ENCODE assay signal across 18 cellular contexts in the genomic region with DNA sequence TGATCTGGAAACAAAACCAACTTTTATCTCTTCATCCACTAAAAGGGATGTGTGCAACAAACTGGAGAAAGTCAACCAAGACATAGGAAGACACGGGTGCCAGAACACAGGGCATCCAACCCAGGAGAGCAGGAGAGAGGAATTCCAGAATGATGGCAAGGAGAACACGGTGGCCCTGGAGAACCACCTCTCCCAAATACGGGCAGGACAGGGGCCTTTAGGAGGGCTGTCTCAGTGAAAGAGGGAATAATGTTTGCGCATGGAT.
DNase-seq lines count a peak whose midpoint lies in the region; ATAC-seq and TF ChIP-seq lines count a peak whose summit lies in the region.
"Had no signal": no experiment of that assay in that cellular context is flagged by ENCODE, and none has a peak within 500 bp of the region (broad histone marks: within the 10 kb centered on the region; RNA-seq: fewer than 3 reads in every experiment).

No MANE protein-coding gene starts in this region.

- no peaks in the 10 kb centered on the region for H4K20me1 ChIP-seq in hepatocyte (ENCODE audit: insufficient read depth, poor library complexity, severe bottlenecking)

- peaks cover 34 to 58% (median 48%) of the 10 kb centered on the region in 4 donors for H3K4me1 Mint-ChIP-seq in CD4-positive, alpha-beta memory T cell
- peaks cover 26% of the 10 kb centered on the region for H3K4me1 Mint-ChIP-seq in Calu3 (ENCODE audit: low read depth, unreplicated experiment)
- H3K4me1 Mint-ChIP-seq in activated CD8-positive, alpha-beta T cell treated with anti-CD3 and anti-CD28 coated beads, Interleukin-2, amount 10 ng/mL, durations not matched to agents 7 days and 5 days (ENCODE audit: low read depth), result peaks cover 72% of the 10 kb centered on the region

- peaks cover 0 to 5% (median 0%) of the 10 kb centered on the region in 8 donors for H3K9me3 Mint-ChIP-seq in CD4-positive, alpha-beta memory T cell
- no peaks in the 10 kb centered on the region for H3K9me3 Mint-ChIP-seq in Calu3 (ENCODE audit: low read depth, unreplicated experiment)
- no peaks in the 10 kb centered on the region for H3K9me3 Mint-ChIP-seq in activated CD8-positive, alpha-beta T cell treated with anti-CD3 and anti-CD28 coated beads, Interleukin-2, amount 10 ng/mL, durations not matched to agents 7 days and 5 days (ENCODE audit: insufficient read depth)
- H3K9me3 Mint-ChIP-seq: GM23338, T-cell had no signal

- no peak for DNase-seq in CD4-positive, alpha-beta memory T cell
- no peak for DNase-seq in Calu3
- no peak for DNase-seq in activated CD8-positive, alpha-beta T cell treated with anti-CD3 and anti-CD28 coated beads, Interleukin-2, amount 10 ng/mL, durations not matched to agents 7 days and 5 days
- no peak for DNase-seq in hepatocyte (ENCODE audit: low spot score)
- DNase-seq in NCI-H69 (lab: John Stamatoyannopoulos, UW), result no peak
- DNase-seq in 8988T, result no peak
- no peak for DNase-seq in mesenteric fat pad (ENCODE audit: low spot score)
- DNase-seq: AML-193; COR-L47; NCI-H1105 treated with DMSO at 0.1 percent for 48 hours; NCI-H524; Right ventricle myocardium superior; stimulated activated naive CD4-positive, alpha-beta T cell; transverse colon had no signal

- H3K27ac ChIP-seq in CD4-positive, alpha-beta memory T cell (ENCODE audit: low read depth, low read length), result no peak overlapping the region
- peak overlapping the region; percentile 77 for H3K27ac ChIP-seq in hepatocyte
- H3K27ac ChIP-seq: parathyroid adenoma had no signal

- no peaks in the 10 kb centered on the region for H3K9me3 ChIP-seq in CD4-positive, alpha-beta memory T cell (ENCODE audit: control insufficient read depth in 1 of 2, low read length in 2 of 2)
- no peaks in the 10 kb centered on the region for H3K9me3 ChIP-seq in hepatocyte (ENCODE audit: low read depth)
- H3K9me3 ChIP-seq: transverse colon had no signal

- no peaks in the 10 kb centered on the region for H3K79me2 ChIP-seq in hepatocyte
- H3K79me2 ChIP-seq: parathyroid adenoma had no signal

- no peaks in the 10 kb centered on the region for H3K36me3 Mint-ChIP-seq in CD4-positive, alpha-beta memory T cell
- peaks cover 5% of the 10 kb centered on the region for H3K36me3 Mint-ChIP-seq in Calu3 (ENCODE audit: insufficient read depth, unreplicated experiment)
- peaks cover 47% of the 10 kb centered on the region for H3K36me3 Mint-ChIP-seq in activated CD8-positive, alpha-beta T cell treated with anti-CD3 and anti-CD28 coated beads, Interleukin-2, amount 10 ng/mL, durations not matched to agents 7 days and 5 days (ENCODE audit: low read depth)
- H3K36me3 Mint-ChIP-seq: T-cell had no signal

- H3K4me2 ChIP-seq in hepatocyte, result no peak overlapping the region
- H3K4me2 ChIP-seq: GM23338 had no signal

- ATAC-seq in activated CD8-positive, alpha-beta T cell treated with anti-CD3 and anti-CD28 coated beads, Interleukin-2, amount 10 ng/mL, durations not matched to agents 7 days and 5 days, result no peak
- ATAC-seq: GM23338, sciatic nerve had no signal

- no peak for TF ChIP-seq CTCF in Calu3 (IDR thresholded peaks at IDR 0.05; ENCODE audit: unreplicated experiment)
- no peak for TF ChIP-seq CTCF in hepatocyte (IDR thresholded peaks at IDR 0.05; ENCODE audit: poor library complexity)

- CTCF ChIA-PET in CD4-positive, alpha-beta memory T cell (lab: Charles Lee; ENCODE audit: partially characterized antibody), result interaction anchor here (1.1 kb wide), 1 partner anchor 8 kb away, joined by 3 read pairs; no protein-coding TSS in a partner anchor
- CTCF ChIA-PET in Calu3 (lab: Charles Lee), result interaction anchor here (1.3 kb wide), 2 partner anchors 8 to 54 kb away, joined by 5 to 6 read pairs; no protein-coding TSS in a partner anchor
- CTCF ChIA-PET in activated CD8-positive, alpha-beta T cell treated with anti-CD3 and anti-CD28 coated beads, Interleukin-2, amount 10 ng/mL, durations not matched to agents 7 days and 5 days (lab: Charles Lee), result interaction anchor here (0.8 to 1.6 kb wide), 3 partner anchors 10 to 54 kb away, joined by 3 to 6 read pairs (median 4); no protein-coding TSS in a partner anchor

- H3K27me3 ChIP-seq in CD4-positive, alpha-beta memory T cell (ENCODE audit: insufficient read depth, low read length), result no peaks in the 10 kb centered on the region
- no peaks in the 10 kb centered on the region for H3K27me3 ChIP-seq in hepatocyte
- H3K27me3 ChIP-seq: transverse colon had no signal

- POLR2A ChIA-PET in CD4-positive, alpha-beta memory T cell (lab: Charles Lee; ENCODE audit: partially characterized antibody), result interaction anchor here (1.7 to 2.1 kb wide), 2 partner anchors 16 to 25 kb away, joined by 10 read pairs; no protein-coding TSS in a partner anchor
- POLR2A ChIA-PET in activated CD8-positive, alpha-beta T cell treated with anti-CD3 and anti-CD28 coated beads, Interleukin-2, amount 10 ng/mL, durations not matched to agents 7 days and 5 days (lab: Charles Lee), result interaction anchor here (0.7 to 1.4 kb wide), 5 partner anchors 9 to 49 kb away, joined by 3 to 7 read pairs (median 5); no protein-coding TSS in a partner anchor

- no peak overlapping the region for H2AFZ ChIP-seq in hepatocyte
- H2AFZ ChIP-seq: parathyroid adenoma had no signal

- WGBS in hepatocyte (ENCODE audit: low lambda C conversion rate, missing lambda C conversion rate), result 96% methylated on average over 4 of the region's 4 CpGs

- no peaks in the 10 kb centered on the region for H3K36me3 ChIP-seq in CD4-positive, alpha-beta memory T cell (ENCODE audit: insufficient read depth, low read length)
- no peaks in the 10 kb centered on the region for H3K36me3 ChIP-seq in hepatocyte (replicated peaks; ENCODE audit: insufficient read depth, low read depth)
- H3K36me3 ChIP-seq: transverse colon had no signal

- intact Hi-C loops in CD4-positive, alpha-beta memory T cell (cut with micrococcal nuclease), result loop anchor here (2.0 kb wide), 1 partner anchor 16 kb away; no protein-coding TSS in a partner anchor
- intact Hi-C loops in Calu3 (cut with micrococcal nuclease; ENCODE audit: unreplicated experiment), result no loop called here

- H3K4me1 ChIP-seq in CD4-positive, alpha-beta memory T cell (ENCODE audit: insufficient read depth, low read length), result peaks cover 61% of the 10 kb centered on the region
- H3K4me1 ChIP-seq in hepatocyte (ENCODE audit: insufficient read depth), result no peaks in the 10 kb centered on the region
- H3K4me1 ChIP-seq: parathyroid adenoma had no signal

- BruUV-seq in Calu3 (replicated peaks; lab: Mats Ljungman, UMichigan), result no TSS peak

- H3K4me3 ChIP-seq in CD4-positive, alpha-beta memory T cell (ENCODE audit: low read length in 2 of 2), result no peak overlapping the region
- H3K4me3 ChIP-seq in hepatocyte, result no peak overlapping the region
- H3K4me3 ChIP-seq: GM23338, transverse colon had no signal

- H3K27ac Mint-ChIP-seq in CD4-positive, alpha-beta memory T cell, result peak overlapping the region in 6 of 7 donors; percentile 19 to 84 (median 60)
- peak overlapping the region; percentile 77 for H3K27ac Mint-ChIP-seq in Calu3 (ENCODE audit: unreplicated experiment)
- peak overlapping the region; percentile 84 for H3K27ac Mint-ChIP-seq in activated CD8-positive, alpha-beta T cell treated with anti-CD3 and anti-CD28 coated beads, Interleukin-2, amount 10 ng/mL, durations not matched to agents 7 days and 5 days
- H3K27ac Mint-ChIP-seq: GM23338 had no signal

- peak overlapping the region in 5 of 8 donors; percentile 59 to 78 (median 65) for H3K4me3 Mint-ChIP-seq in CD4-positive, alpha-beta memory T cell
- no peak overlapping the region for H3K4me3 Mint-ChIP-seq in Calu3 (ENCODE audit: low read depth, unreplicated experiment)
- H3K4me3 Mint-ChIP-seq in activated CD8-positive, alpha-beta T cell treated with anti-CD3 and anti-CD28 coated beads, Interleukin-2, amount 10 ng/mL, durations not matched to agents 7 days and 5 days, result peak overlapping the region; percentile 55
- H3K4me3 Mint-ChIP-seq: GM23338 had no signal

- H3K27me3 Mint-ChIP-seq in CD4-positive, alpha-beta memory T cell, result no peaks in the 10 kb centered on the region
- no peaks in the 10 kb centered on the region for H3K27me3 Mint-ChIP-seq in Calu3 (ENCODE audit: unreplicated experiment)
- H3K27me3 Mint-ChIP-seq in activated CD8-positive, alpha-beta T cell treated with anti-CD3 and anti-CD28 coated beads, Interleukin-2, amount 10 ng/mL, durations not matched to agents 7 days and 5 days (ENCODE audit: low read depth), result peaks cover 19% of the 10 kb centered on the region
- H3K27me3 Mint-ChIP-seq: T-cell had no signal

- H3K9me2 ChIP-seq in hepatocyte (replicated peaks; ENCODE audit: insufficient read depth), result no peaks in the 10 kb centered on the region
